In the genomic region with DNA sequence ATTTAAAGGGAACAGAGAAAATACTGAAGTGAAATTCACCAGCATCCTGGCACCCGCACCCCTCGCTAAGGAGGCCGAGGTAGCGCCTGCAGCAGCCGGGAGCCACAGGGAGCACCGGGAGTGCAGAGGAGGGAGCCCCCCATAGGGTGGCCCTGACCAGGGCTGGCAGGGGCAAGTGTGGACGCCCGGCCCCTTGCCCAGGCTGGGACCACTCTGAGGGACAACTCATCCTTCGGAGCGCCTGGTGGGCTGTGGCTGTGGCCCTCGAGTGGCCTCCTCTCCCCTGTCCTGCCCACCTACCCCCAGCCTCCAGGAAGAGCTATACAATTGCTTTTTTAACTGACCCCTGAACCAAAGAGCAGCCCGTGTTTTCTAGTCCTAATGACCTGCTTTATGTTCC, we compare ENCODE assay signal across 19 cellular contexts. TPM values are rescaled to one million over a fixed set of nuclear protein-coding genes. Genes with fewer than 3 reads are reported as not detected.
DNase-seq lines count a peak whose midpoint lies in the region; ATAC-seq, FAIRE-seq and TF ChIP-seq lines count a peak whose summit lies in the region.
"Had no signal": no experiment of that assay in that cellular context is flagged by ENCODE, and none has a peak within 500 bp of the region (broad histone marks: within the 10 kb centered on the region; RNA-seq: fewer than 3 reads in every experiment).

No MANE protein-coding gene starts in this region.

- H3K9me3 Mint-ChIP-seq in H9 = no peaks in the 10 kb centered on the region

- FAIRE-seq in RCC 7860 (lab: Jason Lieb, UNC) = no peak
- FAIRE-seq: A204.1, GM12878, GM18507 had no signal

- H4K5ac ChIP-seq in H9 (ENCODE audit: insufficient read length, low read depth, low read length) = no peak overlapping the region

- H3K18ac ChIP-seq in H9 (ENCODE audit: insufficient read length, low read depth, low read length) (no peak overlapping the region), neuronal stem cell (ENCODE audit: low read length) (peak overlapping the region; percentile 51)

- H4K8ac ChIP-seq in H9 (replicated peaks; ENCODE audit: insufficient read length, low read depth, low read length) (no peak overlapping the region), neuronal stem cell (ENCODE audit: low read depth, low read length) (no peak overlapping the region)

- H3K9ac ChIP-seq in H9 (ENCODE audit: extremely low read depth, insufficient read length, low read length) (no peak overlapping the region), neuronal stem cell (ENCODE audit: low read depth, low read length, poor library complexity) (no peak overlapping the region)

- H4K91ac ChIP-seq in H9 (ENCODE audit: insufficient read length, low read depth, low read length) (no peak overlapping the region), neuronal stem cell (ENCODE audit: low read depth, low read length, poor library complexity) (no peak overlapping the region)

- H3K27ac ChIP-seq in H9 (ENCODE audit: insufficient read length, low read depth, low read length) = no peak overlapping the region
- no peak overlapping the region for H3K27ac ChIP-seq in neuronal stem cell (replicated peaks; ENCODE audit: low read length)
- H3K27ac ChIP-seq in right atrium auricular region = no peak overlapping the region
- H3K27ac ChIP-seq: C4-2B had no signal

- no peak overlapping the region for H2BK20ac ChIP-seq in H9 (ENCODE audit: low read depth, low read length, poor library complexity, severe bottlenecking)

- H3K23ac ChIP-seq in H9 (ENCODE audit: insufficient read length, low read depth, low read length) (no peak overlapping the region), neuronal stem cell (ENCODE audit: low read depth, low read length, poor library complexity) (peak overlapping the region; percentile 92)

- no CpG with 5 or more reads among the region's 12 CpGs for WGBS in H9 (ENCODE audit: extremely low coverage, insufficient read length, low lambda C conversion rate)
- WGBS in neuronal stem cell (ENCODE audit: extremely low coverage in 2 of 2, insufficient read length in 2 of 2, insufficient replicate concordance in 1 of 2), 2 donors = no CpG with 5 or more reads among the region's 12 CpGs

- H3K9me3 ChIP-seq in H9 (ENCODE audit: control insufficient read depth, low read depth, low read length) (no peaks in the 10 kb centered on the region), neuronal stem cell (replicated peaks in 1 of 2; ENCODE audit: control insufficient read depth in 2 of 2, insufficient read depth in 1 of 2, low read depth in 1 of 2, low read length in 2 of 2) (peaks cover 0 to 6% of the 10 kb centered on the region in 2 donors), right atrium auricular region (no peaks in the 10 kb centered on the region)
- H3K9me3 ChIP-seq: BE2C had no signal

- no peaks in the 10 kb centered on the region for H4K20me1 ChIP-seq in H9 (ENCODE audit: control insufficient read depth, insufficient read depth, insufficient read length)

- no peak overlapping the region for H3K4me3 ChIP-seq in neuronal stem cell (ENCODE audit: low read length in 2 of 2)
- no peak overlapping the region for H3K4me3 ChIP-seq in right atrium auricular region
- H3K4me3 ChIP-seq: GM12878 had no signal

- H3K79me1 ChIP-seq in H9 (ENCODE audit: insufficient read depth, low read depth, low read length, poor library complexity, severe bottlenecking) (peaks cover 5% of the 10 kb centered on the region), neuronal stem cell (ENCODE audit: low read depth, low read length) (peaks cover 10% of the 10 kb centered on the region)

- DNase-seq in 8988T (peak; percentile 32), H9 (no peak), neuronal stem cell (ENCODE audit: low spot score) (no peak), T-helper 9 cell (no peak), RCC 7860 (ENCODE audit: low spot score) (no peak), right atrium auricular region (ENCODE audit: low spot score) (no peak)
- DNase-seq: BE2C; CD4-positive, alpha-beta memory T cell; DMS79; GOT3; IMR-90; KBM-7 had no signal

- H2BK12ac ChIP-seq in H9 (ENCODE audit: insufficient read length, low read depth, low read length) (no peak overlapping the region), neuronal stem cell (ENCODE audit: low read length) (no peak overlapping the region)

- no peak overlapping the region for H2AFZ ChIP-seq in H9 (ENCODE audit: low read length)
- H2AFZ ChIP-seq in neuronal stem cell (ENCODE audit: low read length) = no peak overlapping the region

- no peak overlapping the region for H3T11ph ChIP-seq in H9 (ENCODE audit: low read length)

- H3K4me1 ChIP-seq in H9 (ENCODE audit: insufficient read depth, low read length) (peaks cover 4% of the 10 kb centered on the region), neuronal stem cell (ENCODE audit: control insufficient read depth in 2 of 2, insufficient read depth in 1 of 2, low read depth in 1 of 2, low read length in 2 of 2) (no peaks in the 10 kb centered on the region), right atrium auricular region (no peaks in the 10 kb centered on the region)
- H3K4me1 ChIP-seq: BE2C had no signal

- H3K4me3 Mint-ChIP-seq in H9 = no peak overlapping the region
- H3K4me3 Mint-ChIP-seq: CD4-positive, alpha-beta memory T cell had no signal

- H3K27ac Mint-ChIP-seq in H9 = peak overlapping the region in 2 of 3 experiments; percentile 82 to 85; a peak in 4 of 7 replicates
- H3K27ac Mint-ChIP-seq: CD4-positive, alpha-beta memory T cell had no signal

- H3K56ac ChIP-seq in H9 (ENCODE audit: insufficient read length, low read depth, low read length) = no peak overlapping the region

- H2BK120ac ChIP-seq in H9 (ENCODE audit: low read depth, low read length, poor library complexity, severe bottlenecking) (no peak overlapping the region), neuronal stem cell (ENCODE audit: low read depth, low read length) (no peak overlapping the region)

- no peak overlapping the region for H2BK5ac ChIP-seq in H9 (ENCODE audit: insufficient read length, low read length)
- H2BK5ac ChIP-seq in neuronal stem cell (ENCODE audit: low read length) = peak overlapping the region; percentile 88

- H3K4me1 Mint-ChIP-seq in H9 = peaks cover 13 to 22% of the 10 kb centered on the region in 2 experiments
- H3K4me1 Mint-ChIP-seq: CD4-positive, alpha-beta memory T cell had no signal

- ATAC-seq in esophagus mucosa = peak; percentile 30
- ATAC-seq: GM12878, HCT116 had no signal

- no peak overlapping the region for H3K4me2 ChIP-seq in H9 (ENCODE audit: insufficient read depth, insufficient read length, low read length)
- no peak overlapping the region for H3K4me2 ChIP-seq in neuronal stem cell (ENCODE audit: insufficient read depth, low read length, poor library complexity, severe bottlenecking)

- TF ChIP-seq CTCF in H9 (conservative IDR thresholded peaks at IDR 0.05) (no peak), right atrium auricular region (IDR thresholded peaks at IDR 0.05) (no peak)

- H3K36me3 ChIP-seq in neuronal stem cell (replicated peaks in 1 of 2; ENCODE audit: control insufficient read depth in 2 of 2, insufficient read depth in 2 of 2, low read length in 2 of 2) (peaks cover 24 to 35% of the 10 kb centered on the region in 2 donors), right atrium auricular region (no peaks in the 10 kb centered on the region)
- H3K36me3 ChIP-seq: BE2C had no signal

- H3K27me3 ChIP-seq in H9 (ENCODE audit: insufficient read depth, low read length) (no peaks in the 10 kb centered on the region), neuronal stem cell (ENCODE audit: control insufficient read depth in 3 of 3, insufficient read depth in 3 of 3, low read depth in 1 of 3, low read length in 3 of 3) (no peaks in the 10 kb centered on the region), right atrium auricular region (no peaks in the 10 kb centered on the region)
- H3K27me3 ChIP-seq: BE2C had no signal

- no peaks in the 10 kb centered on the region for H3K27me3 Mint-ChIP-seq in H9 (ENCODE audit: low read depth)

- H3K23me2 ChIP-seq in H9 (ENCODE audit: insufficient read length, low read depth, low read length, poor library complexity, severe bottlenecking) = no peaks in the 10 kb centered on the region

- no peak overlapping the region for H2BK15ac ChIP-seq in H9 (ENCODE audit: low read depth, low read length)
- no peak overlapping the region for H2BK15ac ChIP-seq in neuronal stem cell (ENCODE audit: low read length)

- H3K4ac ChIP-seq in H9 (ENCODE audit: low read depth, low read length) (no peak overlapping the region), neuronal stem cell (ENCODE audit: low read length) (no peak overlapping the region)

- H3K14ac ChIP-seq in H9 (ENCODE audit: insufficient read depth, low read length) (no peak overlapping the region; the same call in 1 of the 2 replicates), neuronal stem cell (ENCODE audit: low read length) (peak overlapping the region; percentile 49)

- H2AK5ac ChIP-seq in H9 (ENCODE audit: insufficient read length, low read length) = no peak overlapping the region
- no peak overlapping the region for H2AK5ac ChIP-seq in neuronal stem cell (ENCODE audit: low read depth, low read length)

- peaks cover 26 to 48% (median 44%) of the 10 kb centered on the region in 3 experiments for H3K36me3 Mint-ChIP-seq in H9 (ENCODE audit: insufficient read depth in 1 of 3, low read depth in 3 of 3)
- H3K36me3 Mint-ChIP-seq: CD4-positive, alpha-beta memory T cell had no signal

- peaks cover 2% of the 10 kb centered on the region; the same call in 1 of the 2 replicates for H3K79me2 ChIP-seq in H9 (ENCODE audit: insufficient read depth, low read length)

RNA-seq across cellular contexts. Expression of gene PLEKHG4B, which starts 47.0 kb away (rescaled TPM):
- total RNA-seq in H9 (2021) = 41.9 and 44.3 TPM in 2 replicates
- total RNA-seq in esophagus mucosa = 0.36 TPM
- 46.5 TPM for polyA plus RNA-seq in neuronal stem cell (2013, experiment 1 of 2)
- 48.4 TPM for polyA plus RNA-seq in neuronal stem cell (2013, experiment 2 of 2)
- total RNA-seq in right atrium auricular region = under 1 TPM; 0.08 to 0.48 TPM
- total RNA-seq: CD4-positive, alpha-beta memory T cell had no signal
- polyA plus RNA-seq: CD4-positive, alpha-beta memory T cell had no signal

RNA-seq across cellular contexts. Expression of gene LRRC14B, which starts 52.4 kb away (rescaled TPM):
- total RNA-seq in H9 (2021) = not detected in 2 replicates
- not detected for total RNA-seq in esophagus mucosa
- polyA plus RNA-seq in neuronal stem cell (2013, experiment 1 of 2) = 0.03 TPM
- not detected for polyA plus RNA-seq in neuronal stem cell (2013, experiment 2 of 2)
- total RNA-seq in right atrium auricular region = 10 to 100 TPM in 1 of 2 donors, 1 to 10 TPM in 1; 7.7 to 51.0 TPM
- total RNA-seq: CD4-positive, alpha-beta memory T cell; G401; IMR-90 had no signal
- polyA plus RNA-seq: IMR-90 had no signal

Comparison
In these comparisons a context has a peak if more than half of its experiments do, and no peak if none do; other contexts are left out.
1. RNA of gene PLEKHG4B, which starts 47.0 kb away (total RNA-seq): 41.9 to 44.3 TPM in H9; 0.08 to 0.48 TPM in right atrium auricular region and 0.36 TPM in esophagus mucosa (single experiment); every median in the first group is over 10 times any median in the second.